Comparison of ENCODE assay signal across 17 cellular contexts in the genomic region with DNA sequence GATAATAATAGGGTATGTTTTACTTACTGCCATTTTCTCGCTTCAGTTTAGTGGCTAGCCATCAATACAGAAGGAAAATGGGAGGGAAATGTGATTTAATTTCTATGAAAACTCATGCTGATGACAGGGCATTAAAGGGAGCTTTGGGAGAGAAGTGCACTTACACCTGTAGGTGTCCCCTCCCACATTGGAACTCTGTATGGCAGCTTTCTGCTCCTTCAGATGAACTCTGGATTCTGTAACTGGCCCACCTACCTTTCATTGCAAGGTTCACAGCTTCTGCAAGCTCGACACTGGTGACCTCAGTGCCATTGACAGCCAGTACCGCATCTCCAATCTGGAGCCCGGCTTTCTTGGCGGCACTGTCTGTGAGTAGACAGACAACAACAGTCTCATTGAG.
A peak's percentile ranks its signal among the peaks of the same experiment; 100 is the strongest.
DNase-seq lines count a peak whose midpoint lies in the region; ATAC-seq and TF ChIP-seq lines count a peak whose summit lies in the region.
"Had no signal": no experiment of that assay in that cellular context is flagged by ENCODE, and none has a peak within 500 bp of the region (broad histone marks: within the 10 kb centered on the region; RNA-seq: fewer than 3 reads in every experiment).

No MANE protein-coding gene starts in this region.

- no peak for ATAC-seq in HG02884 (IDR thresholded peaks at IDR 0.05; ENCODE audit: unreplicated experiment)

- no peaks in the 10 kb centered on the region for H3K79me2 ChIP-seq in osteoblast (ENCODE audit: insufficient read depth, low read length)

- no peaks in the 10 kb centered on the region for H3K9me3 ChIP-seq in iPS-15b (ENCODE audit: control insufficient read depth, insufficient read depth, low read length)
- no peaks in the 10 kb centered on the region for H3K9me3 ChIP-seq in osteoblast (ENCODE audit: low read depth, low read length)
- H3K9me3 ChIP-seq: BE2C had no signal

- H3K4me3 ChIP-seq in iPS-15b (ENCODE audit: low read depth, low read length) (peak overlapping the region; percentile 18), osteoblast (ENCODE audit: insufficient read depth, low read length) (no peak overlapping the region)

- peak; percentile 49 for DNase-seq in NCI-H2107 treated with DMSO at 0.1 percent for 48 hours (lab: John Stamatoyannopoulos, UW; ENCODE audit: unreplicated experiment)
- DNase-seq in NCI-H2107 (lab: John Stamatoyannopoulos, UW), result no peak
- peak; percentile 17 for DNase-seq in NCI-H69 (lab: John Stamatoyannopoulos, UW)
- no peak for DNase-seq in osteoblast (ENCODE audit: insufficient read length, low spot score, missing footprints)
- no peak for DNase-seq in SW 1271 (lab: John Stamatoyannopoulos, UW)
- DNase-seq in DMS79 (lab: John Stamatoyannopoulos, UW), result no peak
- DNase-seq: BE2C; Calu3; CD4-positive, alpha-beta T cell; NCI-H1436 treated with DMSO at 0.1 percent for 48 hours; NCI-H2029 treated with DMSO at 0.1 percent for 48 hours; NCI-H446 treated with DMSO at 0.1 percent for 48 hours; NCI-H748 treated with DMSO at 0.1 percent for 48 hours; RPMI8226 had no signal

- H4K20me1 ChIP-seq in osteoblast (ENCODE audit: insufficient read depth, low read length), result no peaks in the 10 kb centered on the region

- H3K4me1 ChIP-seq in iPS-15b (ENCODE audit: control insufficient read depth, insufficient read depth, low read length) (peaks cover 19% of the 10 kb centered on the region), osteoblast (ENCODE audit: insufficient read depth, low read length) (peaks cover 5% of the 10 kb centered on the region)
- H3K4me1 ChIP-seq: BE2C had no signal

- no peak overlapping the region for H3K27ac ChIP-seq in osteoblast (ENCODE audit: low read depth, low read length)
- H3K27ac ChIP-seq: KMS-11 had no signal

- H3K4me2 ChIP-seq in osteoblast (ENCODE audit: insufficient read depth, low read length), result no peak overlapping the region
- H3K4me2 ChIP-seq: KMS-11 had no signal

- no peaks in the 10 kb centered on the region for H3K36me3 ChIP-seq in iPS-15b (ENCODE audit: control insufficient read depth, insufficient read depth, low read length)
- H3K36me3 ChIP-seq in osteoblast (ENCODE audit: insufficient read depth, low read length), result no peaks in the 10 kb centered on the region
- H3K36me3 ChIP-seq: BE2C had no signal

- no peaks in the 10 kb centered on the region for H3K27me3 ChIP-seq in iPS-15b (ENCODE audit: control insufficient read depth, insufficient read depth, low read length)
- no peaks in the 10 kb centered on the region for H3K27me3 ChIP-seq in osteoblast (ENCODE audit: insufficient read depth, low read length)
- H3K27me3 ChIP-seq: BE2C had no signal

- H2AFZ ChIP-seq in osteoblast (ENCODE audit: low read length), result peak overlapping the region; percentile 75

- no peak overlapping the region for H3K9ac ChIP-seq in iPS-15b (ENCODE audit: low read depth, low read length)
- H3K9ac ChIP-seq: KMS-11 had no signal

- TF ChIP-seq CTCF in osteoblast (IDR thresholded peaks at IDR 0.05; ENCODE audit: extremely low read depth, low read depth, low read length), result no peak

Comparison
In these comparisons a context has a peak if more than half of its experiments do, and no peak if none do; other contexts are left out.
1. DNase-seq: peak in NCI-H2107 treated with DMSO at 0.1 percent for 48 hours (single experiment) and NCI-H69 (single experiment); none in NCI-H2107 (single experiment), osteoblast (single experiment), SW 1271 (0 of 2) and DMS79 (single experiment).